In genomic region chr9:110531241-110531640, GRCh38 we compare ENCODE assay signal across 1 cellular context. TPM values are rescaled to one million over a fixed set of nuclear protein-coding genes. Genes with fewer than 3 reads are reported as not detected.
"Had no signal": no experiment of that assay in that cellular context is flagged by ENCODE, and none has a peak within 500 bp of the region (broad histone marks: within the 10 kb centered on the region; RNA-seq: fewer than 3 reads in every experiment).

No MANE protein-coding gene starts in this region.

RNA-seq across cellular contexts. Expression of gene SVEP1, which starts 48.3 kb away (rescaled TPM):
- polyA plus RNA-seq: naive thymus-derived CD4-positive, alpha-beta T cell had no signal
